ENCODE assay signal across 8 cellular contexts in the genomic region with DNA sequence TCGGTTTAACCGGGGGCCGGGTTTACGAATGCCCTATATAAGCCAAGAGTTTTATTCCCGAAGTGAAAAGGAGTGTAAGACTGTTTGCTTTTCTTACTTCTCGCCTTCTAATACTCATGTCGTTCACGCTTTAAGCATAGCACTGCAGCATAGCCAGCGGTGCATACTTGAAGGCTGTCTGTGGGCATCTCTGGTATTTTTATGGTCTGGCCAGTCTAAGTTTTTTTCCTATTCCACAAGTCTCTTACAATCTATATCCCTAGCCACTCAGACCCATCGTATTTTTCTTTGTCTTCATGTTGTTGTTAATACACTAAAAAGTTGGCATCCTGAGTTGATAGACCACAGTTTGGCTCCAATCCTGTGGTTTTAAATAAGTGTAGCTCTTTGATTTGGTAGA. TPM values are rescaled to one million over a fixed set of nuclear protein-coding genes. Genes with fewer than 3 reads are reported as not detected.
A peak's percentile ranks its signal among the peaks of the same experiment; 100 is the strongest.
DNase-seq lines count a peak whose midpoint lies in the region; ATAC-seq, FAIRE-seq and TF ChIP-seq lines count a peak whose summit lies in the region.

No MANE protein-coding gene starts in this region.

- no peak for FAIRE-seq in small intestine (lab: Jason Lieb, UNC)

- no peak for ATAC-seq in activated naive CD4-positive, alpha-beta T cell treated with anti-CD3 and anti-CD28 coated beads, Interleukin-2, amount 50 U/mL, for 72 hours
- no peak for ATAC-seq in HG02678 (IDR thresholded peaks at IDR 0.05; ENCODE audit: unreplicated experiment)

- H3K4me1 ChIP-seq in small intestine (ENCODE audit: control insufficient read depth in 2 of 2, insufficient read depth in 1 of 2, low read depth in 1 of 2, low read length in 1 of 2): peaks cover 4 to 14% of the 10 kb centered on the region in 2 donors

- H3K4me3 ChIP-seq in iPS-11a (ENCODE audit: low read depth, low read length) (peak overlapping the region; percentile 91), small intestine (ENCODE audit: low read depth in 1 of 2, low read length in 2 of 2) (peak overlapping the region; percentile 95 to 99)

- H3K36me3 ChIP-seq in small intestine (ENCODE audit: control insufficient read depth in 2 of 2, insufficient read depth in 2 of 2, low read length in 2 of 2): no peaks in the 10 kb centered on the region

- H3K36me3 Mint-ChIP-seq in CD14-positive monocyte: peaks cover 3 to 6% of the 10 kb centered on the region in 2 donors
- peaks cover 18 to 49% of the 10 kb centered on the region in 2 donors for H3K36me3 Mint-ChIP-seq in activated naive CD4-positive, alpha-beta T cell treated with anti-CD3 and anti-CD28 coated beads, Interleukin-2, amount 50 U/mL, for 72 hours

- 0 to 1% (median 1%) methylated on average over 10 of the region's 10 CpGs for WGBS in small intestine, 3 donors

- peaks cover 49% of the 10 kb centered on the region for H3K4me1 Mint-ChIP-seq in CD14-positive monocyte

- TF ChIP-seq CTCF in CD14-positive monocyte (IDR thresholded peaks at IDR 0.05): no peak

- H3K27me3 Mint-ChIP-seq in CD14-positive monocyte (ENCODE audit: low read depth in 3 of 3): peaks cover 0 to 1% (median 0%) of the 10 kb centered on the region in 3 donors

- peak overlapping the region; percentile 87 to 92 for H3K4me3 Mint-ChIP-seq in CD14-positive monocyte

- peak overlapping the region; percentile 62 to 87 (median 85) for H3K27ac Mint-ChIP-seq in CD14-positive monocyte
- peak overlapping the region; percentile 45 to 79 for H3K27ac Mint-ChIP-seq in activated naive CD4-positive, alpha-beta T cell treated with anti-CD3 and anti-CD28 coated beads, Interleukin-2, amount 50 U/mL, for 72 hours

- peaks cover 0 to 5% (median 0%) of the 10 kb centered on the region in 7 donors for H3K9me3 Mint-ChIP-seq in CD14-positive monocyte
- peaks cover 0 to 4% of the 10 kb centered on the region in 2 donors for H3K9me3 Mint-ChIP-seq in activated naive CD4-positive, alpha-beta T cell treated with anti-CD3 and anti-CD28 coated beads, Interleukin-2, amount 50 U/mL, for 72 hours

- H3K27me3 ChIP-seq in small intestine (ENCODE audit: control insufficient read depth in 2 of 2, insufficient read depth in 2 of 2, low read length in 2 of 2): no peaks in the 10 kb centered on the region

- H3K27ac ChIP-seq in small intestine (ENCODE audit: low read depth in 1 of 2, low read length in 1 of 2): peak overlapping the region in 1 of 2 donors; percentile 92

- intact Hi-C loops in CD14-positive monocyte (cut with micrococcal nuclease): loop anchor here in 1 of 2 donors (10.0 kb wide), 1 partner anchor 341 kb away; a partner anchor contains a TSS

- H3K9me3 ChIP-seq in small intestine (ENCODE audit: control insufficient read depth, low read depth): no peaks in the 10 kb centered on the region

- DNase-seq in CD14-positive monocyte (ENCODE audit: low spot score): no peak
- peak; percentile 53 for DNase-seq in HT-29 (ENCODE audit: low spot score)
- DNase-seq in activated naive CD4-positive, alpha-beta T cell treated with anti-CD3 and anti-CD28 coated beads, Interleukin-2, amount 50 U/mL, for 72 hours (ENCODE audit: low spot score in 2 of 2): peak in 1 of 2 donors; percentile 12
- peak; percentile 22 for DNase-seq in small intestine
- no peak for DNase-seq in central memory CD4-positive, alpha-beta T cell
- no peak for DNase-seq in stimulated activated CD4-positive, alpha-beta T cell treated with anti-CD3 and anti-CD28 coated beads, Interleukin-2, amount 100 ng/mL, for 48 hours

RNA-seq across cellular contexts. Expression of a gene that starts 1.3 kb away (rescaled TPM):
- polyA plus RNA-seq in CD14-positive monocyte (1 to 10 TPM; 1.6 to 7.7 TPM), small intestine (10 to 100 TPM; 12.5 to 13.3 (median 13.0) TPM)
- 27.8 and 31.2 TPM in 2 replicates for total RNA-seq in HT-29 (2014; rRNA removed; shearing (Covaris generic))
- total RNA-seq in activated naive CD4-positive, alpha-beta T cell treated with anti-CD3 and anti-CD28 coated beads, Interleukin-2, amount 50 U/mL, for 72 hours: 10 to 100 TPM; 73.1 to 97.4 TPM

Comparison
In these comparisons a context has a peak if more than half of its experiments do, and no peak if none do; other contexts are left out.
1. DNase-seq: peak in HT-29 (single experiment) and small intestine (single experiment); none in CD14-positive monocyte (single experiment), central memory CD4-positive, alpha-beta T cell (single experiment) and stimulated activated CD4-positive, alpha-beta T cell treated with anti-CD3 and anti-CD28 coated beads, Interleukin-2, amount 100 ng/mL, for 48 hours (0 of 2).